Comparison of ENCODE assay signal across 8 cellular contexts in the genomic region with DNA sequence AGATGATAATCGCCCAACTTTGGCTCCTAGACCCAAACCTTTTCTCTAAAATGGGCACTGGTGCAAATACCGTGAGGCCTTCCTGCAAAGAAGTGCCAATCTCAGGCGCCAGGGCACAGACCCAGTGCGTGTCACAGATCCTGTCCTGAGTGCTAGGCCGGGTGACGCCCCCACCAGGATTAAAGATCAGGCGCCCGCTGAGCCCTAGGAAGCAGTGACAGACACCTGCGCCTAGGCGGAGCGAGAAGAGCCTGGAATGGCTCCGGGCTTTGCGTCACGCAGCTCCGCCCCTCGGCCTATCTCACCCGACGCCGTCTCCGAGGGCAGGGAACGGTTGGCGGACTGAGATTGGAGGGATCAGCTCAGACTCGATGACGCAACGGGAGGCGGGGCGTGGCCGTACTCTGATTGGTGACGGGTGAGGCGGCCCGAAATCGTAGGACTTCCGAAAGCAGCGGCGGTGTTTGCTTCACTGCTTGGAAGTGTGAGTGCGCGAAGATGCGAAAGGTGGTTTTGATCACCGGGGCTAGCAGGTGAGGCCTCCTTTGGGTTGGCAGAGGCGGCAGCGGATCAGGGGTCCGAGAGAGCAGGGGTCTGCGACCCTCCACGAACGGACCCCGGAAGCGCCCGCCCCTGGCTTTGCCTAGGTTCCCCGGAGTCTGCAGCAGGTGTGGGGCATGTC. TPM values are rescaled to one million over a fixed set of nuclear protein-coding genes. Genes with fewer than 3 reads are reported as not detected.
DNase-seq lines count a peak whose midpoint lies in the region; ATAC-seq and TF ChIP-seq lines count a peak whose summit lies in the region.
"Not testable (repeated sequence)": the region's sequence is repeated elsewhere in the genome, so short reads cannot be mapped to it uniquely, and the experiment has no call there.

A gene with protein sequence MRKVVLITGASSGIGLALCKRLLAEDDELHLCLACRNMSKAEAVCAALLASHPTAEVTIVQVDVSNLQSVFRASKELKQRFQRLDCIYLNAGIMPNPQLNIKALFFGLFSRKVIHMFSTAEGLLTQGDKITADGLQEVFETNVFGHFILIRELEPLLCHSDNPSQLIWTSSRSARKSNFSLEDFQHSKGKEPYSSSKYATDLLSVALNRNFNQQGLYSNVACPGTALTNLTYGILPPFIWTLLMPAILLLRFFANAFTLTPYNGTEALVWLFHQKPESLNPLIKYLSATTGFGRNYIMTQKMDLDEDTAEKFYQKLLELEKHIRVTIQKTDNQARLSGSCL (plus strand): TSS at position 400 of the 682 bp plus-strand sequence. CDS start 99 bp downstream, at position 499.

- ATAC-seq in GM19438 (IDR thresholded peaks at IDR 0.05; ENCODE audit: low read depth, unreplicated experiment) (peak; percentile 99), HG03558 (IDR thresholded peaks at IDR 0.05; ENCODE audit: extremely low read depth, unreplicated experiment) (peak; percentile 99), left lung (peak; percentile 99)

- H3K27me3 ChIP-seq in left lung = not testable (repeated sequence)

- intact Hi-C loops in left lung (cut with DNase I) = not testable (repeated sequence)

- TF ChIP-seq CTCF in C4-2B (conservative IDR thresholded peaks at IDR 0.05); left lung (IDR thresholded peaks at IDR 0.05): not testable (repeated sequence)

- DNase-seq in NCI-H748 (lab: John Stamatoyannopoulos, UW; ENCODE audit: unreplicated experiment) (peak; percentile 95), dermis blood vessel endothelial cell (peak; percentile 68), left lung (peak; percentile 88 to 91)
- peak; percentile 41 to 52 for DNase-seq in activated CD4-positive, alpha-beta T cell treated with anti-CD3 and anti-CD28 coated beads, Interleukin-2, amount 50 U/mL, for 24 hours (ENCODE audit: low read depth in 1 of 2, low spot score in 1 of 2)
- peak; percentile 56 to 58 for DNase-seq in stimulated activated CD4-positive, alpha-beta T cell treated with anti-CD3 and anti-CD28 coated beads, Interleukin-2, amount 100 ng/mL, for 48 hours

- H3K9me3 ChIP-seq in left lung = not testable (repeated sequence)

- not testable (repeated sequence) for H3K4me1 ChIP-seq in left lung

- peak within 1 kb of the TSS; percentile 27 to 48 for H3K4me3 ChIP-seq in left lung

- not testable (repeated sequence) for H3K36me3 ChIP-seq in left lung

- peak within 1 kb of the TSS; percentile 76 for H3K27ac ChIP-seq in C4-2B
- H3K27ac ChIP-seq in left lung = peak within 1 kb of the TSS; percentile 75 to 87

RNA-seq across cellular contexts. Expression of the gene that starts here (rescaled TPM):
- total RNA-seq in dermis blood vessel endothelial cell (18.7 and 30.2 TPM in 2 replicates), left lung (10 to 100 TPM; 19.7 to 33.7 TPM)

Comparison
In these comparisons a context has a peak if more than half of its experiments do, and no peak if none do; other contexts are left out.
1. Peak in every context shown above with its lines: DNase-seq, ATAC-seq, H3K4me3 ChIP-seq and H3K27ac ChIP-seq.